8 cellular contexts compared by ENCODE assay signal in genomic region chr19:10471909-10472308, GRCh38. TPM values are rescaled to one million over a fixed set of nuclear protein-coding genes. Genes with fewer than 3 reads are reported as not detected.
A peak's percentile ranks its signal among the peaks of the same experiment; 100 is the strongest.
DNase-seq lines count a peak whose midpoint lies in the region; ATAC-seq and TF ChIP-seq lines count a peak whose summit lies in the region.

No MANE protein-coding gene starts in this region.

- H3K4me1 ChIP-seq in heart right ventricle (no peaks in the 10 kb centered on the region), right atrium auricular region (no peaks in the 10 kb centered on the region)

- no peaks in the 10 kb centered on the region for H3K27me3 ChIP-seq in heart right ventricle
- no peaks in the 10 kb centered on the region for H3K27me3 ChIP-seq in right atrium auricular region

- no peak for ATAC-seq in heart right ventricle
- no peak for ATAC-seq in GM21360 (IDR thresholded peaks at IDR 0.05; ENCODE audit: unreplicated experiment)
- ATAC-seq in HG02885 (IDR thresholded peaks at IDR 0.05; ENCODE audit: poor library complexity, unreplicated experiment): no peak

- H3K36me3 ChIP-seq in heart right ventricle (peaks cover 0 to 13% (median 6%) of the 10 kb centered on the region in 9 donors), right atrium auricular region (no peaks in the 10 kb centered on the region)

- H3K4me3 ChIP-seq in heart right ventricle: no peak overlapping the region
- no peak overlapping the region for H3K4me3 ChIP-seq in right atrium auricular region
- no peak overlapping the region for H3K4me3 ChIP-seq in cardiac fibroblast (replicated peaks in 1 of 2; ENCODE audit: low read depth in 2 of 2, low read length in 2 of 2)

- no peak overlapping the region for H3K27ac ChIP-seq in heart right ventricle
- H3K27ac ChIP-seq in right atrium auricular region: no peak overlapping the region

- intact Hi-C loops in heart right ventricle (cut with DNase I): loop anchor here in 1 of 10 donors (10.0 kb wide), 1 partner anchor 67 kb away; the partner anchor contains the start of gene CDC37

- DNase-seq in heart right ventricle (no peak), right atrium auricular region (ENCODE audit: low spot score) (no peak), NCI-H2227 treated with DMSO at 0.1 percent for 48 hours (lab: John Stamatoyannopoulos, UW) (peak; percentile 39), cardiac fibroblast (ENCODE audit: low read depth in 2 of 2) (peak; percentile 65 to 71), renal cortical epithelial cell (ENCODE audit: low read depth) (peak; percentile 42), AG20443 (ENCODE audit: low spot score) (no peak)

- TF ChIP-seq CTCF in heart right ventricle (IDR thresholded peaks at IDR 0.05): peak in 7 of 9 donors; percentile 13 to 45 (median 29)
- TF ChIP-seq CTCF in right atrium auricular region (IDR thresholded peaks at IDR 0.05): peak in 1 of 2 donors; percentile 41
- peak; percentile 49 for TF ChIP-seq CTCF in cardiac fibroblast (IDR thresholded peaks at IDR 0.05; ENCODE audit: low read depth, low read length)

- H3K9me3 ChIP-seq in heart right ventricle (no peaks in the 10 kb centered on the region), right atrium auricular region (no peaks in the 10 kb centered on the region)

- 44 to 61% methylated on average over 6 of the region's 6 CpGs for WGBS in heart right ventricle, 2 donors

RNA-seq across cellular contexts. Expression of gene KEAP1, which starts 31.2 kb away (rescaled TPM):
- 10 to 100 TPM; 51.4 to 84.9 (median 60.0) TPM for total RNA-seq in heart right ventricle
- polyA plus RNA-seq in heart right ventricle: 10 to 100 TPM; 49.1 to 74.5 TPM
- 10 to 100 TPM; 52.1 to 64.9 TPM for total RNA-seq in right atrium auricular region
- 64.4 and 75.4 TPM in 2 replicates for total RNA-seq in renal cortical epithelial cell

RNA-seq across cellular contexts. Expression of gene S1PR5, which starts 45.3 kb away (rescaled TPM):
- total RNA-seq in heart right ventricle (1 to 10 TPM in 1 of 10 donors, under 1 TPM in 6, not detected in 3; 0.12 to 1.1 (median 0.36) TPM), right atrium auricular region (under 1 TPM; 0.12 to 0.59 TPM), renal cortical epithelial cell (not detected in 2 replicates)
- polyA plus RNA-seq in heart right ventricle: under 1 TPM; 0.13 to 0.15 TPM

RNA-seq across cellular contexts. Expression of gene PDE4A, which starts 51.6 kb away (rescaled TPM):
- total RNA-seq in heart right ventricle (10 to 100 TPM; 10.4 to 50.7 (median 17.3) TPM), right atrium auricular region (1 to 10 TPM; 9.4 to 9.9 TPM), renal cortical epithelial cell (1.0 and 8.7 TPM in 2 replicates)
- polyA plus RNA-seq in heart right ventricle: 10 to 100 TPM in 1 of 2 donors, 1 to 10 TPM in 1; 3.5 to 14.3 TPM

Comparison
In these comparisons a context has a peak if more than half of its experiments do, and no peak if none do; other contexts are left out.
1. DNase-seq: peak in NCI-H2227 treated with DMSO at 0.1 percent for 48 hours (single experiment), cardiac fibroblast (2 of 2) and renal cortical epithelial cell (single experiment); none in heart right ventricle (0 of 2), right atrium auricular region (single experiment) and AG20443 (single experiment).